3 cellular contexts compared by ENCODE assay signal in the genomic region with DNA sequence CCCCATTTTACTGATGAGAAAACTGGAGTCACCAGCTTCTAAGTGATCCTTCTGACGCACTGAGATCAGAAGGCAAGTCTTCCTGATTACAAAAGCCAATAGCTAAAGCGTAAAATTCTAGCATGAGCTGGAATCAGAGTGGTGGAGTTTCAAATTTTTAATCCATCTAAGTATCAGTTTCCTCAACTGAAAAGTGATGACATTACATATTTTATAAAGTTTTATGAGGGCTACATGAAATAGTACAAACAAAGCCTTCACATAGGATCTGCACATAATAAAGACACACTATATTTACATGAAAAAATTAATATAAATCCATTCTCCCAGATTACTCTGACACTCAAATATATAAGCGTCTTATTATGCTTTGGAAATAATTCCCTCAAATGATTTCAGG.
TF ChIP-seq lines count a peak whose summit lies in the region.

No MANE protein-coding gene starts in this region.

TF ChIP-seq in A549, 52 proteins besides CTCF, POLR2A, EP300 and RAD21:
- TF ChIP-seq, protein P1, sequence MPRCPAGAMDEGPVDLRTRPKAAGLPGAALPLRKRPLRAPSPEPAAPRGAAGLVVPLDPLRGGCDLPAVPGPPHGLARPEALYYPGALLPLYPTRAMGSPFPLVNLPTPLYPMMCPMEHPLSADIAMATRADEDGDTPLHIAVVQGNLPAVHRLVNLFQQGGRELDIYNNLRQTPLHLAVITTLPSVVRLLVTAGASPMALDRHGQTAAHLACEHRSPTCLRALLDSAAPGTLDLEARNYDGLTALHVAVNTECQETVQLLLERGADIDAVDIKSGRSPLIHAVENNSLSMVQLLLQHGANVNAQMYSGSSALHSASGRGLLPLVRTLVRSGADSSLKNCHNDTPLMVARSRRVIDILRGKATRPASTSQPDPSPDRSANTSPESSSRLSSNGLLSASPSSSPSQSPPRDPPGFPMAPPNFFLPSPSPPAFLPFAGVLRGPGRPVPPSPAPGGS (IDR thresholded peaks at IDR 0.05) = no peak
- TF ChIP-seq HDAC2 (IDR thresholded peaks at IDR 0.05) (no peak), MAFK (IDR thresholded peaks at IDR 0.05; ENCODE audit: partially characterized antibody) (peak; percentile 58)

TF ChIP-seq in IMR-90, 13 proteins besides CTCF, POLR2A, EP300 and RAD21:
- TF ChIP-seq, protein P2, sequence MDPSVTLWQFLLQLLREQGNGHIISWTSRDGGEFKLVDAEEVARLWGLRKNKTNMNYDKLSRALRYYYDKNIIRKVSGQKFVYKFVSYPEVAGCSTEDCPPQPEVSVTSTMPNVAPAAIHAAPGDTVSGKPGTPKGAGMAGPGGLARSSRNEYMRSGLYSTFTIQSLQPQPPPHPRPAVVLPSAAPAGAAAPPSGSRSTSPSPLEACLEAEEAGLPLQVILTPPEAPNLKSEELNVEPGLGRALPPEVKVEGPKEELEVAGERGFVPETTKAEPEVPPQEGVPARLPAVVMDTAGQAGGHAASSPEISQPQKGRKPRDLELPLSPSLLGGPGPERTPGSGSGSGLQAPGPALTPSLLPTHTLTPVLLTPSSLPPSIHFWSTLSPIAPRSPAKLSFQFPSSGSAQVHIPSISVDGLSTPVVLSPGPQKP (IDR thresholded peaks at IDR 0.05; ENCODE audit: borderline replicate concordance, low read depth, low read length) = no peak
- TF ChIP-seq SMC3 (IDR thresholded peaks at IDR 0.05; ENCODE audit: low read depth, low read length) (no peak), FOS (IDR thresholded peaks at IDR 0.05; ENCODE audit: low read depth, low read length) (no peak), MAFK (IDR thresholded peaks at IDR 0.05; ENCODE audit: low read depth, low read length) (peak; percentile 61)

TF ChIP-seq in K562, 482 proteins besides CTCF, POLR2A, EP300 and RAD21 (continued from another document):
- TF ChIP-seq, protein P3, sequence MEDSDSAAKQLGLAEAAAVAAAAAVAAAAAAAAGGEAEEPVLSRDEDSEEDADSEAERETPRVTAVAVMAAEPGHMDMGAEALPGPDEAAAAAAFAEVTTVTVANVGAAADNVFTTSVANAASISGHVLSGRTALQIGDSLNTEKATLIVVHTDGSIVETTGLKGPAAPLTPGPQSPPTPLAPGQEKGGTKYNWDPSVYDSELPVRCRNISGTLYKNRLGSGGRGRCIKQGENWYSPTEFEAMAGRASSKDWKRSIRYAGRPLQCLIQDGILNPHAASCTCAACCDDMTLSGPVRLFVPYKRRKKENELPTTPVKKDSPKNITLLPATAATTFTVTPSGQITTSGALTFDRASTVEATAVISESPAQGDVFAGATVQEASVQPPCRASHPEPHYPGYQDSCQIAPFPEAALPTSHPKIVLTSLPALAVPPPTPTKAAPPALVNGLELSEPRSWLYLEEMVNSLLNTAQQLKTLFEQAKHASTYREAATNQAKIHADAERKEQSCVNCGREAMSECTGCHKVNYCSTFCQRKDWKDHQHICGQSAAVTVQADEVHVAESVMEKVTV (CRISPR knock-in tag; IDR thresholded peaks at IDR 0.05) = no peak
- TF ChIP-seq ZNF316 (IDR thresholded peaks at IDR 0.05) (peak; percentile 75), NCOA1 (IDR thresholded peaks at IDR 0.05; ENCODE audit: low read depth) (no peak), STAG1 (CRISPR knock-in tag; IDR thresholded peaks at IDR 0.05; ENCODE audit: borderline replicate concordance) (no peak), ZNF347 (CRISPR knock-in tag; IDR thresholded peaks at IDR 0.05; ENCODE audit: low read depth) (no peak), MAFG (tag; conservative IDR thresholded peaks at IDR 0.05) (peak; percentile 39)
- TF ChIP-seq, protein P4, sequence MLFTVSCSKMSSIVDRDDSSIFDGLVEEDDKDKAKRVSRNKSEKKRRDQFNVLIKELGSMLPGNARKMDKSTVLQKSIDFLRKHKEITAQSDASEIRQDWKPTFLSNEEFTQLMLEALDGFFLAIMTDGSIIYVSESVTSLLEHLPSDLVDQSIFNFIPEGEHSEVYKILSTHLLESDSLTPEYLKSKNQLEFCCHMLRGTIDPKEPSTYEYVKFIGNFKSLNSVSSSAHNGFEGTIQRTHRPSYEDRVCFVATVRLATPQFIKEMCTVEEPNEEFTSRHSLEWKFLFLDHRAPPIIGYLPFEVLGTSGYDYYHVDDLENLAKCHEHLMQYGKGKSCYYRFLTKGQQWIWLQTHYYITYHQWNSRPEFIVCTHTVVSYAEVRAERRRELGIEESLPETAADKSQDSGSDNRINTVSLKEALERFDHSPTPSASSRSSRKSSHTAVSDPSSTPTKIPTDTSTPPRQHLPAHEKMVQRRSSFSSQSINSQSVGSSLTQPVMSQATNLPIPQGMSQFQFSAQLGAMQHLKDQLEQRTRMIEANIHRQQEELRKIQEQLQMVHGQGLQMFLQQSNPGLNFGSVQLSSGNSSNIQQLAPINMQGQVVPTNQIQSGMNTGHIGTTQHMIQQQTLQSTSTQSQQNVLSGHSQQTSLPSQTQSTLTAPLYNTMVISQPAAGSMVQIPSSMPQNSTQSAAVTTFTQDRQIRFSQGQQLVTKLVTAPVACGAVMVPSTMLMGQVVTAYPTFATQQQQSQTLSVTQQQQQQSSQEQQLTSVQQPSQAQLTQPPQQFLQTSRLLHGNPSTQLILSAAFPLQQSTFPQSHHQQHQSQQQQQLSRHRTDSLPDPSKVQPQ (CRISPR knock-in tag; IDR thresholded peaks at IDR 0.05; ENCODE audit: borderline replicate concordance) = no peak
TF ChIP-seq in K562: peak in this region for 4.
